1 cellular context compared by ENCODE assay signal in genomic region chr16:81415757-81416156, GRCh38.
TF ChIP-seq lines count a peak whose summit lies in the region.

No MANE protein-coding gene starts in this region.

TF ChIP-seq in HepG2, 621 proteins besides CTCF, POLR2A, EP300 and RAD21:
- TF ChIP-seq ZNF772 (CRISPR knock-in tag; IDR thresholded peaks at IDR 0.05) (no peak), ZNF143 (CRISPR knock-in tag; IDR thresholded peaks at IDR 0.05) (no peak), ZNF773 (CRISPR knock-in tag; IDR thresholded peaks at IDR 0.05; ENCODE audit: borderline replicate concordance) (no peak), PRMT3 (CRISPR knock-in tag; IDR thresholded peaks at IDR 0.05; ENCODE audit: borderline replicate concordance, low read depth) (no peak), RXRA (CRISPR knock-in tag; IDR thresholded peaks at IDR 0.05) (no peak)
